ENCODE assay signal across 26 cellular contexts in the genomic region with DNA sequence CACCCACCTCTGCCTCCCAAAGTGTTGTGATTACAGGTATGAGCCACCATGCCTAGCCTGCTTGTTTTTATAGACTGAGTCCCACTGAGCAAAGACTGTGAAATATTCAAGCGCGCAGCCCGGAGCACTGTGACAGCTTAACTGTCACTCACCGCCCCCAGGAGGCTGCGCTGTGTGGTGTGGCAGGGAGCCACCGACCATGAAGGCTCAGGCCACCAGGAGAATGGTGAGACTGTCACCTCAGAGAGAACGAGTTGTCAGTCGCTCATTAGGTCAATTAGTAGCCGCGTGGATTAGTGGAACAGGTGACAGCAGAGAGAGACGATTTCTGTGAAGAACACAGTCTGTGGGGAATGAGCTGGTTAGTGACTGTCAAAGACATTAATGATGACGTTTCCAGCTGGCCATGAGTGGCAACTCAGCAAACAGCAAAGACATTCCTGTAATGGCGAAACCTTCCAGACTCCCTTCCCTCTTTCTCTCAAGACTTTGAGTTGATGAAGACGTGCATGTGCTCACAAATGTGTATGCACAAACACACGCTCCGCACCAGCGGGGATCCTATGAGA.
"Had no signal": no experiment of that assay in that cellular context is flagged by ENCODE, and none has a peak within 500 bp of the region (broad histone marks: within the 10 kb centered on the region; RNA-seq: fewer than 3 reads in every experiment).

No MANE protein-coding gene starts in this region.

- H3K27me3 Mint-ChIP-seq: activated naive CD8-positive, alpha-beta T cell treated with anti-CD3 and anti-CD28 coated beads, Interleukin-2, amount 50 U/mL, for 24 hours had no signal

- DNase-seq: activated CD4-positive, alpha-beta T cell treated with anti-CD3 and anti-CD28 coated beads for 48 hours; activated CD4-positive, alpha-beta T cell treated with anti-CD3 and anti-CD28 coated beads, Interleukin-2, amount 50 U/mL, for 4 hours; activated CD4-positive, CD25-positive, alpha-beta regulatory T cell treated with anti-CD3 and anti-CD28 coated beads, Interleukin-2, amount 50 U/mL, for 72 hours; activated CD8-positive, alpha-beta T cell treated with anti-CD3 and anti-CD28 coated beads, Interleukin-2, amount 10 ng/mL, durations not matched to agents 7 days and 5 days; activated effector memory CD4-positive, alpha-beta T cell treated with anti-CD3 and anti-CD28 coated beads, Interleukin-2, amount 50 U/mL, for 16 hours; activated naive CD4-positive, alpha-beta T cell treated with Interleukin-2 at 50 U/mL for 16 hours; activated naive CD8-positive, alpha-beta T cell treated with anti-CD3 and anti-CD28 coated beads, Interleukin-2, amount 50 U/mL, for 24 hours; activated T-cell treated with anti-CD3 and anti-CD28 coated beads, Interleukin-2, amount 50 U/mL, for 4 hours; amniotic stem cell; Karpas-422; NCI-H1048; NCI-H146; NCI-H187 treated with DMSO at 0.1 percent for 48 hours; NCI-H2081 treated with DMSO at 0.1 percent for 48 hours; NCI-H2171; NCI-H2227 treated with DMSO at 0.1 percent for 48 hours; NCI-H446 treated with DMSO at 0.1 percent for 48 hours; NCI-H524 treated with DMSO at 0.1 percent for 48 hours; NCI-H748 treated with DMSO at 0.1 percent for 48 hours; PC-3; SHP77 treated with DMSO at 0.1 percent for 48 hours had no signal

- H3K4me3 Mint-ChIP-seq: activated CD8-positive, alpha-beta T cell treated with anti-CD3 and anti-CD28 coated beads, Interleukin-2, amount 10 ng/mL, durations not matched to agents 7 days and 5 days; activated naive CD8-positive, alpha-beta T cell treated with anti-CD3 and anti-CD28 coated beads, Interleukin-2, amount 50 U/mL, for 24 hours; activated T-cell treated with anti-CD3 and anti-CD28 coated beads, Interleukin-2, amount 50 U/mL, for 4 hours; brain; central memory CD8-positive, alpha-beta T cell; T-helper 1 cell treated with Interleukin-12 subunit alpha and Interleukin-12 subunit beta and Interleukin-4 antibody, amounts not matched to agents 30 μg/mL and 1 μg/mL, for 36 hours; WTC11 had no signal

- ATAC-seq: activated CD8-positive, alpha-beta T cell treated with anti-CD3 and anti-CD28 coated beads, Interleukin-2, amount 10 ng/mL, durations not matched to agents 7 days and 5 days; activated naive CD4-positive, alpha-beta T cell treated with anti-CD3 and anti-CD28 coated beads, Interleukin-2, amount 50 U/mL, for 72 hours; activated naive CD8-positive, alpha-beta T cell treated with anti-CD3 and anti-CD28 coated beads, Interleukin-2, amount 50 U/mL, for 24 hours; activated T-cell treated with anti-CD3 and anti-CD28 coated beads, Interleukin-2, amount 50 U/mL, for 4 hours; PC-3 had no signal

- H3K4me1 Mint-ChIP-seq: brain; central memory CD8-positive, alpha-beta T cell had no signal

- H3K36me3 Mint-ChIP-seq: activated naive CD4-positive, alpha-beta T cell treated with anti-CD3 and anti-CD28 coated beads, Interleukin-2, amount 50 U/mL, for 72 hours; brain had no signal

- H3K27ac Mint-ChIP-seq: activated CD8-positive, alpha-beta T cell treated with anti-CD3 and anti-CD28 coated beads, Interleukin-2, amount 10 ng/mL, durations not matched to agents 7 days and 5 days; activated naive CD4-positive, alpha-beta T cell treated with anti-CD3 and anti-CD28 coated beads, Interleukin-2, amount 50 U/mL, for 72 hours; activated naive CD8-positive, alpha-beta T cell treated with anti-CD3 and anti-CD28 coated beads, Interleukin-2, amount 50 U/mL, for 24 hours; brain; T-helper 1 cell treated with Interleukin-12 subunit alpha and Interleukin-12 subunit beta and Interleukin-4 antibody, amounts not matched to agents 30 μg/mL and 1 μg/mL, for 36 hours; WTC11 had no signal

- H3K9me3 Mint-ChIP-seq: activated naive CD4-positive, alpha-beta T cell treated with anti-CD3 and anti-CD28 coated beads, Interleukin-2, amount 50 U/mL, for 72 hours; activated naive CD8-positive, alpha-beta T cell treated with anti-CD3 and anti-CD28 coated beads, Interleukin-2, amount 50 U/mL, for 24 hours; activated T-cell treated with anti-CD3 and anti-CD28 coated beads, Interleukin-2, amount 50 U/mL, for 4 hours; central memory CD8-positive, alpha-beta T cell; T-helper 1 cell treated with Interleukin-12 subunit alpha and Interleukin-12 subunit beta and Interleukin-4 antibody, amounts not matched to agents 30 μg/mL and 1 μg/mL, for 36 hours had no signal
